In genomic region chr10:123323884-123324283, GRCh38 we compare ENCODE assay signal across 13 cellular contexts.
"Had no signal": no experiment of that assay in that cellular context is flagged by ENCODE, and none has a peak within 500 bp of the region (broad histone marks: within the 10 kb centered on the region; RNA-seq: fewer than 3 reads in every experiment).

No MANE protein-coding gene starts in this region.

- H3K4me3 Mint-ChIP-seq: natural killer cell had no signal

- H3K27ac Mint-ChIP-seq: natural killer cell had no signal

- DNase-seq: activated CD4-positive, alpha-beta T cell treated with anti-CD3 and anti-CD28 coated beads for 1 hour; activated naive CD4-positive, alpha-beta T cell; activated T-cell treated with anti-CD3 and anti-CD28 coated beads for 4 hours; cerebellar nuclear complex; heart left ventricle; left ventricle myocardium superior; mammary epithelial cell; midbrain; natural killer cell; stimulated activated CD4-positive, alpha-beta T cell treated with anti-CD3 and anti-CD28 coated beads, Interleukin-4, amount 100 ng/mL, for 1 hour; T-helper 1 cell; T-helper 9 cell; transverse colon had no signal

- H3K4me1 Mint-ChIP-seq: natural killer cell had no signal

- ATAC-seq: heart left ventricle, left ventricle myocardium superior, natural killer cell had no signal
